8 cellular contexts compared by ENCODE assay signal in genomic region chr17:78174332-78174869, GRCh38. TPM values are rescaled to one million over a fixed set of nuclear protein-coding genes. Genes with fewer than 3 reads are reported as not detected.
DNase-seq lines count a peak whose midpoint lies in the region; ATAC-seq and TF ChIP-seq lines count a peak whose summit lies in the region.

No MANE protein-coding gene starts in this region.

- WGBS in smooth muscle cell (ENCODE audit: low lambda C conversion rate): 96% methylated on average over 14 of the region's 15 CpGs

- intact Hi-C loops in posterior vena cava (cut with DNase I): no loop called here

- H3K4me3 ChIP-seq in GM12865 (ENCODE audit: low read depth, low read length): no peak overlapping the region; the same call in 1 of the 2 replicates
- no peak overlapping the region for H3K4me3 ChIP-seq in smooth muscle cell

- H3K27me3 ChIP-seq in smooth muscle cell (ENCODE audit: low read depth): no peaks in the 10 kb centered on the region

- peaks cover 4% of the 10 kb centered on the region for H3F3A ChIP-seq in smooth muscle cell (ENCODE audit: low read depth)

- H3K36me3 ChIP-seq in smooth muscle cell (ENCODE audit: low read depth): no peaks in the 10 kb centered on the region

- H4K20me1 ChIP-seq in smooth muscle cell (ENCODE audit: low read depth): peaks cover 14% of the 10 kb centered on the region

- DNase-seq in GM12865 (ENCODE audit: low read depth) (peak; percentile 51), RWPE1 (ENCODE audit: low spot score) (no peak), globus pallidus (ENCODE audit: low spot score) (peak; percentile 91), posterior vena cava (ENCODE audit: low spot score) (peak; percentile 93), NCI-H2227 treated with DMSO at 0.1 percent for 48 hours (lab: John Stamatoyannopoulos, UW) (no peak), foreskin melanocyte (no peak), smooth muscle cell (lab: John Stamatoyannopoulos, UW; ENCODE audit: unreplicated experiment) (no peak)

- H3K9ac ChIP-seq in smooth muscle cell (ENCODE audit: low read depth): no peak overlapping the region

- POLR2A ChIA-PET in RWPE1 (lab: Yijun Ruan, JAX; ENCODE audit: low non-redundant PET): no interaction called here

- TF ChIP-seq CTCF in GM12865 (IDR thresholded peaks at IDR 0.05; ENCODE audit: insufficient read depth, low read depth, low read length, missing control alignments) (no peak), RWPE1 (conservative IDR thresholded peaks at IDR 0.05; ENCODE audit: low read depth) (no peak), smooth muscle cell (IDR thresholded peaks at IDR 0.05; ENCODE audit: borderline replicate concordance, insufficient read depth, poor library complexity, severe bottlenecking) (no peak)

- H3K4me1 ChIP-seq in smooth muscle cell (ENCODE audit: low read depth): no peaks in the 10 kb centered on the region

- no peak for ATAC-seq in GM21526 (IDR thresholded peaks at IDR 0.05; ENCODE audit: low FRiP score, unreplicated experiment)

- H3K27ac ChIP-seq in RWPE1 (peak overlapping the region; percentile 67), smooth muscle cell (ENCODE audit: low read depth) (no peak overlapping the region)

- no peaks in the 10 kb centered on the region for H3K9me3 ChIP-seq in smooth muscle cell (replicated peaks; ENCODE audit: low read depth)

- no peak overlapping the region for H3K4me2 ChIP-seq in smooth muscle cell

- CTCF ChIA-PET in RWPE1 (lab: Yijun Ruan, JAX): interaction anchor here (0.6 to 0.7 kb wide), 2 partner anchors 89 to 97 kb away, joined by 3 read pairs; no protein-coding TSS in a partner anchor

- H3K79me2 ChIP-seq in smooth muscle cell (ENCODE audit: low read depth): no peaks in the 10 kb centered on the region

- no peak overlapping the region for H2AFZ ChIP-seq in smooth muscle cell (ENCODE audit: low read depth)

RNA-seq across cellular contexts. Expression of gene SYNGR2, which starts 6.0 kb away (rescaled TPM):
- 10 to 100 TPM; 44.5 to 58.1 TPM for total RNA-seq in posterior vena cava
- 55.3 and 64.7 TPM in 2 replicates for total RNA-seq in smooth muscle cell
- polyA plus RNA-seq in smooth muscle cell: 46.1 and 136 TPM in 2 replicates

RNA-seq across cellular contexts. Expression of gene TK1, which starts 12.5 kb away (rescaled TPM):
- 1 to 10 TPM; 1.1 to 1.4 TPM for total RNA-seq in posterior vena cava
- 20.0 and 20.9 TPM in 2 replicates for total RNA-seq in smooth muscle cell
- 53.7 and 72.7 TPM in 2 replicates for polyA plus RNA-seq in smooth muscle cell

RNA-seq across cellular contexts. Expression of gene AFMID, which starts 12.8 kb away (rescaled TPM):
- total RNA-seq in posterior vena cava (10 to 100 TPM in 1 of 2 donors, 1 to 10 TPM in 1; 6.1 to 13.6 TPM), smooth muscle cell (63.7 and 64.9 TPM in 2 replicates)
- polyA plus RNA-seq in smooth muscle cell: 10.0 and 23.0 TPM in 2 replicates

RNA-seq across cellular contexts. Expression of gene C17orf99, which starts 28.2 kb away (rescaled TPM):
- not detected for total RNA-seq in posterior vena cava
- not detected in 2 replicates for total RNA-seq in smooth muscle cell
- 0.29 and 1.7 TPM in 2 replicates for polyA plus RNA-seq in smooth muscle cell

RNA-seq across cellular contexts. Expression of gene BIRC5, which starts 39.7 kb away (rescaled TPM):
- total RNA-seq in posterior vena cava: 1 to 10 TPM in 1 of 2 donors, under 1 TPM in 1; 0.19 to 1.7 TPM
- total RNA-seq in smooth muscle cell: 7.7 and 15.3 TPM in 2 replicates
- 11.9 and 15.6 TPM in 2 replicates for polyA plus RNA-seq in smooth muscle cell

Comparison
In these comparisons a context has a peak if more than half of its experiments do, and no peak if none do; other contexts are left out.
1. DNase-seq: peak in GM12865 (single experiment), globus pallidus (single experiment) and posterior vena cava (single experiment); none in RWPE1 (single experiment), NCI-H2227 treated with DMSO at 0.1 percent for 48 hours (single experiment), foreskin melanocyte (single experiment) and smooth muscle cell (single experiment).